In the genomic region with DNA sequence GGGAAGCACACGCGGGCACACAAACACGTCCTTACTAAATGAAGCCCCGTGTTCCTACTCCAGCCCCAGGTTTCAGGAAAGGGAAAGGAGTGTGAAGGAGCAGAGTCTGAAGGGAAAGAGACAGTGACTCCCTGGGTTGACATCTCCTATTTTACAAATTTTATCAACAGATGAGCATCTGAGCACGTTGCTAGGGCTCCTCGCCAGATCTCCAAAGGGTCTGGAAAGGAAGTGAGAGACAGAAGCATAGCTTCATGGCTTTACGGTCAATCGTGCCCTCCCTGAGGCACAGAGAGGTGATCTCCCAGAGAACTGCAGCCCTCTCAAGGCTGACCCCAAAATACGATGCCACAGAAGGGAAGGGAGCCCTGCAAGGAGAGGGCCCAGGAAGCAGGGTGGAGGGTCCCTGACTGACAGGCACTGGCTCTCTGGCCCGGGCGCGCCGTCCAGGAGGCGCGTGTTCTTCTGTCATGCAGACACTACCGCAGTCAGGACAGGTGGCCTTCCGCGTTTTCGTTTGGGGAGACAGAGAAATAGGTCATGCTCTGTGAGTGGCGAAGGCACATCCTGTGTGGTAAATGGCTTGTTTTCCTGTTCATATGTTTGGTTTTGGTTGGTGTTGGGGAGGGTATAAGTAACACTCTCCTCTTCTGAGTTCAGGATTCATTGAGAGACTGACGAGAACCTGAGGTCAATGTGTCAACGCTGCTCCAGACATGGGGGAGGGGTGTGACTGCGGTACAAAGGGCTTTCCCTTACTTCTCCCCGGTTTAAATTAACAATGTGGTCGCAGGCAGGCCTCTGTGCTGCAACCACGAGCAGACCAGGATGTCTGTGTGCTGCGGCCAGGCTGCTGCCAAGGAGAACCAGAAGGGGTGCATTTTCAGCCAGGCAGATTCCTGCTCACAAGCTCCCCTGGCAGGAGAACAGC, we compare ENCODE assay signal across 8 cellular contexts.
DNase-seq lines count a peak whose midpoint lies in the region; ATAC-seq, FAIRE-seq and TF ChIP-seq lines count a peak whose summit lies in the region.

No MANE protein-coding gene starts in this region.

- H3K36me3 Mint-ChIP-seq in type B pancreatic cell: no peaks in the 10 kb centered on the region

- peaks cover 14% of the 10 kb centered on the region for H3K27me3 Mint-ChIP-seq in type B pancreatic cell

- ATAC-seq in HG03354 (IDR thresholded peaks at IDR 0.05; ENCODE audit: poor library complexity, severe bottlenecking, unreplicated experiment): peak; percentile 80

- FAIRE-seq in GM19239 (lab: Jason Lieb, UNC): no peak

- TF ChIP-seq CTCF in type B pancreatic cell (conservative IDR thresholded peaks at IDR 0.05): no peak

- no peak overlapping the region for H3K4me3 Mint-ChIP-seq in type B pancreatic cell

- H3K27ac Mint-ChIP-seq in type B pancreatic cell: no peak overlapping the region

- no peaks in the 10 kb centered on the region for H3K9me3 Mint-ChIP-seq in type B pancreatic cell

- H3K4me1 Mint-ChIP-seq in type B pancreatic cell (ENCODE audit: unreplicated experiment): peaks cover 17% of the 10 kb centered on the region

- DNase-seq in Daoy (ENCODE audit: low read depth) (peak; percentile 45), activated T-helper 1 cell treated with Interleukin-2 at 50 U/mL for 16 hours (ENCODE audit: low read depth) (peak; percentile 7), occipital lobe (lab: John Stamatoyannopoulos, UW) (peak; percentile 20), pons (ENCODE audit: low spot score) (no peak), HuH-7.5 (ENCODE audit: low spot score) (no peak), type B pancreatic cell (ENCODE audit: extremely low spot score, unreplicated experiment) (no peak), GM19239 (ENCODE audit: insufficient read length, low spot score) (no peak)

Comparison
In these comparisons a context has a peak if more than half of its experiments do, and no peak if none do; other contexts are left out.
1. DNase-seq: peak in Daoy (single experiment), activated T-helper 1 cell treated with Interleukin-2 at 50 U/mL for 16 hours (single experiment) and occipital lobe (single experiment); none in pons (single experiment), HuH-7.5 (single experiment), type B pancreatic cell (single experiment) and GM19239 (single experiment).